Comparison of ENCODE assay signal across 8 cellular contexts in genomic region chr1:66542811-66543767, GRCh38. TPM values are rescaled to one million over a fixed set of nuclear protein-coding genes. Genes with fewer than 3 reads are reported as not detected.
DNase-seq lines count a peak whose midpoint lies in the region; ATAC-seq and TF ChIP-seq lines count a peak whose summit lies in the region.

No MANE protein-coding gene starts in this region.

- WGBS in SK-N-SH (ENCODE audit: low lambda C conversion rate) = 79% methylated on average over 8 of the region's 8 CpGs
- WGBS in stomach, 5 donors = 22 to 39% (median 35%) methylated on average over 8 of the region's 8 CpGs

- TF ChIP-seq POLR2A in stomach (IDR thresholded peaks at IDR 0.05) = no peak

- H3K9me3 ChIP-seq in SK-N-SH = no peaks in the 10 kb centered on the region
- no peaks in the 10 kb centered on the region for H3K9me3 ChIP-seq in left ventricle myocardium inferior (replicated peaks)
- no peaks in the 10 kb centered on the region for H3K9me3 ChIP-seq in stomach

- H3K36me3 ChIP-seq in SK-N-SH (replicated peaks in 1 of 2; ENCODE audit: control insufficient read depth in 1 of 2, insufficient read depth in 2 of 2, low read length in 1 of 2) (peaks cover 3 to 13% of the 10 kb centered on the region in 2 experiments), left ventricle myocardium inferior (no peaks in the 10 kb centered on the region), stomach (no peaks in the 10 kb centered on the region)

- no peak for TF ChIP-seq CTCF in SK-N-SH (IDR thresholded peaks at IDR 0.05)
- no peak for TF ChIP-seq CTCF in left ventricle myocardium inferior (IDR thresholded peaks at IDR 0.05; ENCODE audit: borderline replicate concordance)
- TF ChIP-seq CTCF in stomach (IDR thresholded peaks at IDR 0.05) = no peak

- POLR2A ChIA-PET in SK-N-SH (lab: Yijun Ruan, JAX) = interaction anchor here (1.1 kb wide), 1 partner anchor 9 kb away, joined by 4 read pairs; the partner anchor contains the start of gene SGIP1

- no peak overlapping the region for H3K4me3 ChIP-seq in SK-N-SH (ENCODE audit: low read depth in 2 of 2, low read length in 1 of 2)
- H3K4me3 ChIP-seq in left ventricle myocardium inferior = peak overlapping the region; percentile 4
- H3K4me3 ChIP-seq in stomach = no peak overlapping the region

- H3K27me3 ChIP-seq in SK-N-SH (ENCODE audit: insufficient read depth) = no peaks in the 10 kb centered on the region
- H3K27me3 ChIP-seq in left ventricle myocardium inferior (ENCODE audit: low read depth) = no peaks in the 10 kb centered on the region
- H3K27me3 ChIP-seq in stomach = no peaks in the 10 kb centered on the region

- H3K9me2 ChIP-seq in SK-N-SH = no peaks in the 10 kb centered on the region

- H3K27ac ChIP-seq in SK-N-SH (ENCODE audit: low read depth in 2 of 2, low read length in 1 of 2) (peak overlapping the region; percentile 22 to 58; a peak in 3 of 4 replicates), left ventricle myocardium inferior (replicated peaks) (peak overlapping the region; percentile 78), stomach (peak overlapping the region; percentile 66 to 79 (median 68))

- CTCF ChIA-PET in SK-N-SH (lab: Yijun Ruan, JAX) = interaction anchor here (0.9 to 2.2 kb wide), 3 partner anchors 15 to 283 kb away, joined by 3 to 6 read pairs (median 4); no protein-coding TSS in a partner anchor

- H4K20me1 ChIP-seq in SK-N-SH (ENCODE audit: insufficient read depth) = no peaks in the 10 kb centered on the region

- intact Hi-C loops in left ventricle myocardium inferior (cut with micrococcal nuclease) = no loop called here
- intact Hi-C loops in stomach (cut with DNase I; ENCODE audit: low total_unique reads) = no loop called here

- peaks cover 76% of the 10 kb centered on the region for H3K79me2 ChIP-seq in SK-N-SH (ENCODE audit: insufficient read depth)

- ATAC-seq in HG02884 (IDR thresholded peaks at IDR 0.05; ENCODE audit: unreplicated experiment) (no peak), HG03460 (IDR thresholded peaks at IDR 0.05; ENCODE audit: unreplicated experiment) (no peak), HG03469 (IDR thresholded peaks at IDR 0.05; ENCODE audit: unreplicated experiment) (no peak)

- H2AFZ ChIP-seq in SK-N-SH (ENCODE audit: low read depth) = no peak overlapping the region

- peaks cover 18% of the 10 kb centered on the region for H3F3A ChIP-seq in SK-N-SH (replicated peaks; ENCODE audit: insufficient read depth)

- H3K9ac ChIP-seq in SK-N-SH = no peak overlapping the region; the same call in 1 of the 2 replicates

- H3K4me1 ChIP-seq in SK-N-SH (ENCODE audit: control insufficient read depth in 1 of 2, insufficient read depth in 2 of 2, low read depth in 1 of 2, low read length in 1 of 2) = peaks cover 23 to 38% of the 10 kb centered on the region in 2 experiments
- H3K4me1 ChIP-seq in left ventricle myocardium inferior = peaks cover 71% of the 10 kb centered on the region
- peaks cover 6 to 31% (median 14%) of the 10 kb centered on the region in 4 donors for H3K4me1 ChIP-seq in stomach

- TF ChIP-seq EP300 in SK-N-SH (IDR thresholded peaks at IDR 0.05; ENCODE audit: borderline replicate concordance in 1 of 2, low read depth in 1 of 2, low read length in 1 of 2) (no peak), stomach (IDR thresholded peaks at IDR 0.05) (no peak)

- peak; percentile 53 for DNase-seq in HT-29 (ENCODE audit: low spot score)
- no peak for DNase-seq in SK-N-SH
- DNase-seq in left ventricle myocardium inferior = peak; percentile 72
- peak; percentile 85 for DNase-seq in stomach
- DNase-seq in RKO (ENCODE audit: low spot score) = no peak

- TF ChIP-seq RAD21 in SK-N-SH (IDR thresholded peaks at IDR 0.05; ENCODE audit: low read length) = no peak

- peak overlapping the region; percentile 28; the same call in 1 of the 2 replicates for H3K4me2 ChIP-seq in SK-N-SH

TF ChIP-seq in SK-N-SH, 30 proteins besides CTCF, POLR2A, EP300 and RAD21:
- TF ChIP-seq PBX3 (IDR thresholded peaks at IDR 0.05) (no peak), FOSL2 (IDR thresholded peaks at IDR 0.05; ENCODE audit: borderline replicate concordance, low read depth) (no peak), NFIC (IDR thresholded peaks at IDR 0.05; ENCODE audit: borderline replicate concordance) (no peak), MEF2A (IDR thresholded peaks at IDR 0.05; ENCODE audit: borderline replicate concordance, low read depth) (no peak), TEAD4 (IDR thresholded peaks at IDR 0.05; ENCODE audit: borderline replicate concordance, insufficient read depth) (no peak), POLR2AphosphoS5 (IDR thresholded peaks at IDR 0.05; ENCODE audit: low read depth, low read length) (no peak), USF1 (IDR thresholded peaks at IDR 0.05; ENCODE audit: borderline replicate concordance, low read depth) (no peak), CHD2 (IDR thresholded peaks at IDR 0.05; ENCODE audit: low read length, partially characterized antibody) (no peak), GABPA (IDR thresholded peaks at IDR 0.05; ENCODE audit: low read depth) (no peak), ELF1 (IDR thresholded peaks at IDR 0.05) (no peak)
TF ChIP-seq in SK-N-SH: peak in this region for 0.

RNA-seq across cellular contexts. Expression of gene SGIP1, which starts 9.1 kb away (rescaled TPM):
- not detected in 2 replicates for total RNA-seq in HT-29 (2014; rRNA removed; shearing (Covaris generic))
- 15.5 and 22.1 TPM in 2 replicates for polyA plus RNA-seq in SK-N-SH (2012; rRNA removed)
- 12.4 and 15.1 TPM in 2 replicates for polyA plus RNA-seq in SK-N-SH (2012; cell fraction: cytosol; rRNA removed)
- polyA plus RNA-seq in SK-N-SH (2012; cell fraction: nucleus; rRNA removed) = 35.3 and 68.0 TPM in 2 replicates
- 9.0 TPM for total RNA-seq in left ventricle myocardium inferior
- 10 to 100 TPM in 2 of 5 donors, 1 to 10 TPM in 2, not detected in 1; 1.8 to 44.9 (median 18.5) TPM for total RNA-seq in stomach
- polyA plus RNA-seq in stomach = 1 to 10 TPM; 1.2 to 3.0 (median 1.9) TPM

Comparison
In these comparisons a context has a peak if more than half of its experiments do, and no peak if none do; other contexts are left out.
1. DNase-seq: peak in HT-29 (single experiment), left ventricle myocardium inferior (single experiment) and stomach (single experiment); none in SK-N-SH (single experiment) and RKO (single experiment).
2. Peak in every context shown above with its lines, with median percentiles within 50 percentile points of each other: H3K27ac ChIP-seq.